Comparison of ENCODE assay signal across 23 cellular contexts in the genomic region with DNA sequence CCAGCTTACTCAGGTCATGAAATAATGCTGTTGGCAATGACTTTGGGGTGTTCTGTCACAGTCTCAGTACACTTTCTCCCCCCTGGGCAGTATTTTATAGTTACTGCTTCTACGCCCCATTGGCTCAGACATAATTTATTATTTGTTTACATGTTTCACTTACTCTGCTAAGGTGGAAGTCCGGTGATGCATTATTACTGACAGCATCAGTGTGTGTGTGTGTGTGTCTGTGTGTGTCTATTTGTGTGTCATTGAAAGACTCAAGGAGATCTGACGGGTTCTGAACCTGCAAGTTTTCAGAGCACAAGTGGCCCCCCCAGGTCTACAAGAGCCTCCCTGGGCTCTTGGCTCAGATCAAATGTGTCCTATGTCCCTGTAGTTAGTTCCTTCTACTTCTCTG.
"Had no signal": no experiment of that assay in that cellular context is flagged by ENCODE, and none has a peak within 500 bp of the region (broad histone marks: within the 10 kb centered on the region; RNA-seq: fewer than 3 reads in every experiment).

No MANE protein-coding gene starts in this region.

- H3K9ac ChIP-seq: neural progenitor cell had no signal

- H3K9me3 ChIP-seq: colonic mucosa, left lung, thyroid gland had no signal

- H3K27me3 Mint-ChIP-seq: activated naive CD8-positive, alpha-beta T cell treated with anti-CD3 and anti-CD28 coated beads for 36 hours; naive thymus-derived CD8-positive, alpha-beta T cell had no signal

- H3K36me3 ChIP-seq: colonic mucosa, heart left ventricle, left lung, neural progenitor cell, spleen, thyroid gland had no signal

- H3K4me2 ChIP-seq: neural progenitor cell had no signal

- FAIRE-seq: astrocyte, keratinocyte had no signal

- H3K27ac Mint-ChIP-seq: activated naive CD8-positive, alpha-beta T cell treated with anti-CD3 and anti-CD28 coated beads for 36 hours; activated T-helper 2 cell treated with anti-CD3 and anti-CD28 coated beads, Interferon-gamma antibody, Interleukin-2, Interleukin-4, amounts not matched to agents 10 μg/mL and 5 μg/mL and 100 μg/mL, durations not matched to agents 14 hours and 24 hours and 36 hours; effector memory CD8-positive, alpha-beta T cell; mesothelial cell of epicardium; neural progenitor cell; WTC11 had no signal

- H3K27ac ChIP-seq: colonic mucosa, dorsolateral prefrontal cortex, heart left ventricle, left lung, neural progenitor cell, spleen, thyroid gland had no signal

- H3K27me3 ChIP-seq: colonic mucosa, thyroid gland had no signal

- H3K36me3 Mint-ChIP-seq: mesothelial cell of epicardium, neural progenitor cell had no signal

- H3K4me3 ChIP-seq: colonic mucosa, dorsolateral prefrontal cortex, heart left ventricle, left lung, neural progenitor cell, spleen, thyroid gland had no signal

- H3K4me1 ChIP-seq: colonic mucosa had no signal

- DNase-seq: activated CD8-positive, alpha-beta memory T cell treated with anti-CD3 and anti-CD28 coated beads for 24 hours; activated CD8-positive, alpha-beta memory T cell treated with anti-CD3 and anti-CD28 coated beads, Interleukin-2, amount 50 U/mL, for 4 hours; activated naive CD4-positive, alpha-beta T cell; activated naive CD8-positive, alpha-beta T cell treated with anti-CD3 and anti-CD28 coated beads for 36 hours; activated T-cell treated with anti-CD3 and anti-CD28 coated beads, Interleukin-2, amount 50 U/mL, for 4 hours; colonic mucosa; dorsolateral prefrontal cortex; effector memory CD8-positive, alpha-beta T cell; heart left ventricle; left lung; naive thymus-derived CD8-positive, alpha-beta T cell; retina; spleen; stimulated activated CD4-positive, alpha-beta T cell treated with anti-CD3 and anti-CD28 coated beads, Interleukin-4, amount 100 ng/mL, for 1 hour; stimulated activated naive CD4-positive, alpha-beta T cell; T-helper 9 cell; thyroid gland had no signal

- H3K4me3 Mint-ChIP-seq: activated naive CD8-positive, alpha-beta T cell treated with anti-CD3 and anti-CD28 coated beads for 36 hours; activated T-cell treated with anti-CD3 and anti-CD28 coated beads, Interleukin-2, amount 50 U/mL, for 4 hours; effector memory CD8-positive, alpha-beta T cell; mesothelial cell of epicardium; naive thymus-derived CD8-positive, alpha-beta T cell; neural progenitor cell; WTC11 had no signal
